ENCODE assay signal across 8 cellular contexts in genomic region chr5:35617435-35618296, GRCh38. TPM values are rescaled to one million over a fixed set of nuclear protein-coding genes. Genes with fewer than 3 reads are reported as not detected.
DNase-seq lines count a peak whose midpoint lies in the region; ATAC-seq and TF ChIP-seq lines count a peak whose summit lies in the region.

Gene SPEF2 (plus strand): TSS chr5:35617863. CDS start chr5:35617998, 135 bp downstream.

- BruUV-seq in IMR-90 (replicated peaks; lab: Mats Ljungman, UMichigan) = no TSS peak

- H2BK15ac ChIP-seq in IMR-90 (ENCODE audit: low read depth, low read length) = no peak within 1 kb of the TSS

- in situ Hi-C loops in IMR-90 (cut with MboI; ENCODE audit: low sequenced_read_pairs) = loop anchor here (10.0 to 25.0 kb wide), 2 partner anchors 307 to 530 kb away; no protein-coding TSS in a partner anchor

- POLR2A ChIA-PET in IMR-90 (lab: Charles Lee; ENCODE audit: unreplicated experiment) = interaction anchor here (0.7 kb wide), 1 partner anchor 515 kb away, joined by 4 read pairs; no protein-coding TSS in a partner anchor

- no peak within 1 kb of the TSS for H2AK5ac ChIP-seq in IMR-90 (ENCODE audit: low read depth, low read length)

- H2BK20ac ChIP-seq in IMR-90 (ENCODE audit: low read depth, low read length) = no peak within 1 kb of the TSS

- TF ChIP-seq RAD21 in IMR-90 (IDR thresholded peaks at IDR 0.05; ENCODE audit: low read length) = peak; percentile 72

- H3K14ac ChIP-seq in IMR-90 (replicated peaks; ENCODE audit: low read depth, low read length) = peak within 1 kb of the TSS; percentile 12; the same call in 1 of the 2 replicates

- dilution Hi-C loops in IMR-90 (cut with HindIII; ENCODE audit: low sequenced_read_pairs, unreplicated experiment) = no loop called here

- H3K9me3 ChIP-seq in IMR-90 (ENCODE audit: control insufficient read depth, insufficient read depth, low read length) (no peaks in the 10 kb centered on the region), SK-N-MC (ENCODE audit: low read depth, low read length) (no peaks in the 10 kb centered on the region), suprapubic skin (no peaks in the 10 kb centered on the region)

- no peaks in the 10 kb centered on the region; a peak in 1 of 4 replicates for H3K79me1 ChIP-seq in IMR-90 (ENCODE audit: low read depth in 1 of 2, low read length in 2 of 2)

- ATAC-seq in GM19463 (IDR thresholded peaks at IDR 0.05; ENCODE audit: unreplicated experiment) (peak; percentile 93), IMR-90 (ENCODE audit: low read depth) (peak; percentile 100)

- no peaks in the 10 kb centered on the region for H3K27me3 Mint-ChIP-seq in activated naive CD4-positive, alpha-beta T cell treated with anti-CD3 and anti-CD28 coated beads, Interleukin-2, amount 50 U/mL, for 24 hours
- peaks cover 5% of the 10 kb centered on the region for H3K27me3 Mint-ChIP-seq in glutamatergic neuron (ENCODE audit: unreplicated experiment)

- H3K23ac ChIP-seq in IMR-90 (ENCODE audit: low read depth, low read length) = no peak within 1 kb of the TSS

- no peak for TF ChIP-seq EP300 in suprapubic skin (IDR thresholded peaks at IDR 0.05)

- H3K9ac ChIP-seq in IMR-90 (ENCODE audit: low read depth, low read length) = peak within 1 kb of the TSS; percentile 62
- H3K9ac ChIP-seq in SK-N-MC (ENCODE audit: insufficient read length) = no peak within 1 kb of the TSS

- H2AFZ ChIP-seq in IMR-90 (replicated peaks; ENCODE audit: low read length, poor library complexity) = peak within 1 kb of the TSS; percentile 96

- intact Hi-C loops in IMR-90 (cut with micrococcal nuclease) = loop anchor here (1.0 to 5.0 kb wide), 4 partner anchors 155 to 530 kb away; partner anchors contain the start of gene IL7R

- peak in 13 of 14 donors; percentile 30 to 77 (median 59) for DNase-seq in C1 segment of cervical spinal cord (lab: John Stamatoyannopoulos, UW)
- peak; percentile 91 for DNase-seq in IMR-90
- DNase-seq in SK-N-MC (ENCODE audit: low read depth, low spot score) = no peak
- peak; percentile 85 for DNase-seq in glutamatergic neuron
- DNase-seq in occipital lobe (lab: John Stamatoyannopoulos, UW) = peak; percentile 71
- peak; percentile 83 to 88 for DNase-seq in suprapubic skin (ENCODE audit: low spot score in 2 of 2)

- H3K56ac ChIP-seq in IMR-90 (ENCODE audit: extremely low read depth, insufficient read depth, low read length) = no peak within 1 kb of the TSS

- H3K18ac ChIP-seq in IMR-90 (ENCODE audit: low read depth, low read length) = no peak within 1 kb of the TSS

- H3K4me3 Mint-ChIP-seq in activated naive CD4-positive, alpha-beta T cell treated with anti-CD3 and anti-CD28 coated beads, Interleukin-2, amount 50 U/mL, for 24 hours = peak within 1 kb of the TSS; percentile 90
- H3K4me3 Mint-ChIP-seq in glutamatergic neuron (ENCODE audit: unreplicated experiment) = peak within 1 kb of the TSS; percentile 96

- H3K27ac ChIP-seq in IMR-90 (ENCODE audit: insufficient read depth, low read length) (peak within 1 kb of the TSS; percentile 35), SK-N-MC (no peak within 1 kb of the TSS), suprapubic skin (peak within 1 kb of the TSS; percentile 31)

- peak within 1 kb of the TSS; percentile 48 to 70; a peak in 2 of 4 replicates for H4K8ac ChIP-seq in IMR-90 (ENCODE audit: low read depth in 2 of 2, low read length in 2 of 2)

- CTCF ChIA-PET in IMR-90 (lab: Yijun Ruan, JAX) = interaction anchor here (0.6 to 1.5 kb wide), 3 partner anchors 9 to 307 kb away, joined by 3 to 4 read pairs (median 3); no protein-coding TSS in a partner anchor

- TF ChIP-seq POLR2A in IMR-90 (IDR thresholded peaks at IDR 0.05; ENCODE audit: low read depth, low read length) (no peak), suprapubic skin (IDR thresholded peaks at IDR 0.05) (no peak)

- H2BK120ac ChIP-seq in IMR-90 (ENCODE audit: low read depth, low read length) = peak within 1 kb of the TSS; percentile 51; the same call in 1 of the 2 replicates

- peak within 1 kb of the TSS; percentile 94 for H3K27ac Mint-ChIP-seq in activated naive CD4-positive, alpha-beta T cell treated with anti-CD3 and anti-CD28 coated beads, Interleukin-2, amount 50 U/mL, for 24 hours
- H3K27ac Mint-ChIP-seq in glutamatergic neuron (ENCODE audit: unreplicated experiment) = no peak within 1 kb of the TSS

- peak within 1 kb of the TSS; percentile 95 for H3K4me2 ChIP-seq in IMR-90 (ENCODE audit: low read depth, low read length)

- no peaks in the 10 kb centered on the region for H3K36me3 ChIP-seq in IMR-90 (ENCODE audit: control insufficient read depth, insufficient read depth, low read length)
- no peaks in the 10 kb centered on the region for H3K36me3 ChIP-seq in SK-N-MC (ENCODE audit: insufficient read depth, low read length)
- H3K36me3 ChIP-seq in suprapubic skin = no peaks in the 10 kb centered on the region

- no peak within 1 kb of the TSS for H3K4ac ChIP-seq in IMR-90 (ENCODE audit: low read depth, low read length)

- peak within 1 kb of the TSS; percentile 19 for H2AK9ac ChIP-seq in IMR-90 (replicated peaks; ENCODE audit: low read depth, low read length, poor library complexity)

- H3K36me3 Mint-ChIP-seq in activated naive CD4-positive, alpha-beta T cell treated with anti-CD3 and anti-CD28 coated beads, Interleukin-2, amount 50 U/mL, for 24 hours = peaks cover 3% of the 10 kb centered on the region
- no peaks in the 10 kb centered on the region for H3K36me3 Mint-ChIP-seq in glutamatergic neuron (ENCODE audit: unreplicated experiment)

- H3K4me1 ChIP-seq in IMR-90 (ENCODE audit: control insufficient read depth, insufficient read depth, low read length) (peaks cover 3% of the 10 kb centered on the region; the same call in 1 of the 2 replicates), suprapubic skin (peaks cover 16% of the 10 kb centered on the region)

- H2BK5ac ChIP-seq in IMR-90 (ENCODE audit: low read depth, low read length, poor library complexity, severe bottlenecking) = no peak within 1 kb of the TSS

- H3K9me3 Mint-ChIP-seq in activated naive CD4-positive, alpha-beta T cell treated with anti-CD3 and anti-CD28 coated beads, Interleukin-2, amount 50 U/mL, for 24 hours = peaks cover 9% of the 10 kb centered on the region
- H3K9me3 Mint-ChIP-seq in glutamatergic neuron (ENCODE audit: unreplicated experiment) = peaks cover 2% of the 10 kb centered on the region

- H4K5ac ChIP-seq in IMR-90 (ENCODE audit: low read depth, low read length) = peak within 1 kb of the TSS; percentile 46; the same call in 1 of the 2 replicates

- no peaks in the 10 kb centered on the region for H3K27me3 ChIP-seq in IMR-90 (ENCODE audit: control insufficient read depth, insufficient read depth, low read length)
- H3K27me3 ChIP-seq in suprapubic skin = no peaks in the 10 kb centered on the region

- TF ChIP-seq CTCF in IMR-90 (conservative IDR thresholded peaks at IDR 0.05; ENCODE audit: low read depth, low read length) (peak; percentile 89), glutamatergic neuron (IDR thresholded peaks at IDR 0.05; ENCODE audit: partially characterized antibody, unreplicated experiment) (peak; percentile 69), suprapubic skin (IDR thresholded peaks at IDR 0.05) (peak; percentile 25 to 67)

- peaks cover 28% of the 10 kb centered on the region for H3K4me1 Mint-ChIP-seq in activated naive CD4-positive, alpha-beta T cell treated with anti-CD3 and anti-CD28 coated beads, Interleukin-2, amount 50 U/mL, for 24 hours
- no peaks in the 10 kb centered on the region for H3K4me1 Mint-ChIP-seq in glutamatergic neuron (ENCODE audit: low read depth, unreplicated experiment)

- H3K9me1 ChIP-seq in IMR-90 (ENCODE audit: insufficient read depth, low read length) = no peaks in the 10 kb centered on the region

- H3K4me3 ChIP-seq in IMR-90 (ENCODE audit: insufficient read depth, low read depth, low read length) (peak within 1 kb of the TSS; percentile 78), SK-N-MC (peak within 1 kb of the TSS; percentile 52), suprapubic skin (peak within 1 kb of the TSS; percentile 75)

- peak within 1 kb of the TSS; percentile 55; the same call in 1 of the 2 replicates for H4K91ac ChIP-seq in IMR-90 (ENCODE audit: insufficient read depth, low read depth, low read length)

- WGBS in IMR-90 (ENCODE audit: extremely low coverage in 2 of 2, insufficient read length in 1 of 2), 2 experiments = 7% methylated on average over 12 of the region's 54 CpGs; no CpG with 5 or more reads in 1 of the 2 experiments
- WGBS in suprapubic skin = 6% methylated on average over 32 of the region's 54 CpGs

- H4K20me1 ChIP-seq in IMR-90 (ENCODE audit: insufficient read depth, low read length) = no peaks in the 10 kb centered on the region

TF ChIP-seq in IMR-90, 13 proteins besides CTCF, POLR2A, EP300 and RAD21:
- TF ChIP-seq MAZ (IDR thresholded peaks at IDR 0.05; ENCODE audit: borderline replicate concordance, low read depth, low read length) (peak; percentile 74), CHD1 (IDR thresholded peaks at IDR 0.05; ENCODE audit: low read depth, low read length) (no peak), MXI1 (IDR thresholded peaks at IDR 0.05; ENCODE audit: borderline replicate concordance, low read depth, low read length) (peak; percentile 59; the same call in 1 of the 2 replicates), RFX5 (IDR thresholded peaks at IDR 0.05; ENCODE audit: low read depth, low read length) (no peak), RCOR1 (IDR thresholded peaks at IDR 0.05; ENCODE audit: insufficient replicate concordance, low read length) (no peak), SMC3 (IDR thresholded peaks at IDR 0.05; ENCODE audit: low read depth, low read length) (peak; percentile 82)
- TF ChIP-seq, protein P1, sequence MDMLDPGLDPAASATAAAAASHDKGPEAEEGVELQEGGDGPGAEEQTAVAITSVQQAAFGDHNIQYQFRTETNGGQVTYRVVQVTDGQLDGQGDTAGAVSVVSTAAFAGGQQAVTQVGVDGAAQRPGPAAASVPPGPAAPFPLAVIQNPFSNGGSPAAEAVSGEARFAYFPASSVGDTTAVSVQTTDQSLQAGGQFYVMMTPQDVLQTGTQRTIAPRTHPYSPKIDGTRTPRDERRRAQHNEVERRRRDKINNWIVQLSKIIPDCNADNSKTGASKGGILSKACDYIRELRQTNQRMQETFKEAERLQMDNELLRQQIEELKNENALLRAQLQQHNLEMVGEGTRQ (IDR thresholded peaks at IDR 0.05; ENCODE audit: low read depth, low read length) = no peak

RNA-seq across cellular contexts. Expression of gene SPEF2, which starts in this region (rescaled TPM):
- total RNA-seq in IMR-90 (2012; rRNA removed) (2.3 and 2.5 TPM in 2 replicates), glutamatergic neuron (ENCODE audit: unreplicated experiment) (0.96 TPM), occipital lobe (9.0 TPM), suprapubic skin (1 to 10 TPM; 1.7 to 10.0 (median 2.2) TPM)
- polyA plus RNA-seq in IMR-90 (2012; rRNA removed) = 1.2 and 1.7 TPM in 2 replicates
- polyA plus RNA-seq in IMR-90 (2012; cell fraction: cytosol; rRNA removed) = 0.66 and 0.84 TPM in 2 replicates
- polyA plus RNA-seq in IMR-90 (2012; cell fraction: nucleus; rRNA removed; ENCODE audit: low replicate concordance) = 1.2 and 7.2 TPM in 2 replicates

Comparison
In these comparisons a context has a peak if more than half of its experiments do, and no peak if none do; other contexts are left out.
1. Peak in DNase-seq in glutamatergic neuron; RNA of the gene not detected or under 1 TPM.